In the genomic region with DNA sequence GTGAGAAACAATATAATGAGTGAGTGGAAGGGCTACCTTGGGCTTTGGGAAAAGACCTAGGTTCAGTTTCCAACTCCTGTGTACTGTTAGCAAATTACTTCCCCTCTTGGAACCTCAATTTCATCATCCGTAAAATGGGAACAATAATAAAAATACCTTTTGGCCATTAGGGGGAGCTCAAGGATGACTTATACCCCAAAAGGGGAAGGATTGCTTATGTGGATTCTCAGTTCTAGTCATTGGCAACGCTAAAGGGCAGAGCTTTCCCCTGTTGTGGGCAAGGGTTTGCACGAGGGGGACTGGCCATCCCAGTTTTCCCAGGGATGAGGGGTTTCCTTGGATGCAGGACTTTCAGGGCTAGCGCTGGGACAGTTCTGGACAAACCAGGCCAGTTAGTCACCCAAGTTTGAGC, we compare ENCODE assay signal across 8 cellular contexts. TPM values are rescaled to one million over a fixed set of nuclear protein-coding genes. Genes with fewer than 3 reads are reported as not detected.
DNase-seq lines count a peak whose midpoint lies in the region; ATAC-seq and TF ChIP-seq lines count a peak whose summit lies in the region.

No MANE protein-coding gene starts in this region.

- no peaks in the 10 kb centered on the region for H3K27me3 ChIP-seq in thyroid gland

- peaks cover 5 to 7% of the 10 kb centered on the region in 2 donors for H3K4me1 ChIP-seq in thyroid gland

- DNase-seq in ACHN = peak; percentile 50
- peak; percentile 39 for DNase-seq in GDM1 (lab: John Stamatoyannopoulos, UW)
- peak; percentile 69 for DNase-seq in OCI-M1 (lab: John Stamatoyannopoulos, UW)
- DNase-seq in dermis microvascular lymphatic vessel endothelial cell (ENCODE audit: low read depth in 2 of 2) = peak; percentile 11 to 40
- peak; percentile 58 for DNase-seq in naive B cell
- DNase-seq in thyroid gland = no peak

- H3K4me3 Mint-ChIP-seq in naive B cell = peak overlapping the region in 1 of 8 donors; percentile 74

- H3K4me1 Mint-ChIP-seq in naive B cell = peaks cover 23 to 31% (median 25%) of the 10 kb centered on the region in 3 donors

- peak in 1 of 6 experiments; percentile 22 for TF ChIP-seq CTCF in thyroid gland (IDR thresholded peaks at IDR 0.05)

- no peaks in the 10 kb centered on the region for H3K9me3 Mint-ChIP-seq in naive B cell

- H3K27ac ChIP-seq in thyroid gland = no peak overlapping the region

- H3K27ac Mint-ChIP-seq in naive B cell = no peak overlapping the region

- H3K27me3 Mint-ChIP-seq in naive B cell = no peaks in the 10 kb centered on the region

- WGBS in thyroid gland, 2 donors = 25 to 26% methylated on average over 4 of the region's 4 CpGs

- in situ Hi-C loops in ACHN (cut with HindIII; ENCODE audit: low pct_ligation_motif_present, low pct_unique_long_range_greater_than_20kb, low sequenced_read_pairs) = no loop called here

- TF ChIP-seq POLR2A in thyroid gland (IDR thresholded peaks at IDR 0.05) = no peak

- H3K9me3 ChIP-seq in thyroid gland = no peaks in the 10 kb centered on the region

- no peaks in the 10 kb centered on the region for H3K36me3 Mint-ChIP-seq in naive B cell

- H3K4me3 ChIP-seq in thyroid gland (replicated peaks in 1 of 3) = no peak overlapping the region

- ATAC-seq in HG03342 (IDR thresholded peaks at IDR 0.05; ENCODE audit: unreplicated experiment) = peak; percentile 34
- peak in 1 of 2 donors; percentile 22 for ATAC-seq in naive B cell (ENCODE audit: low read depth in 2 of 2)
- ATAC-seq in HG02610 (IDR thresholded peaks at IDR 0.05; ENCODE audit: unreplicated experiment) = no peak

- no peaks in the 10 kb centered on the region for H3K36me3 ChIP-seq in thyroid gland

- intact Hi-C loops in thyroid gland (cut with DNase I) = no loop called here

RNA-seq across cellular contexts. Expression of a gene that starts 3.1 kb away (rescaled TPM):
- total RNA-seq in dermis microvascular lymphatic vessel endothelial cell (12.8 and 34.6 TPM in 2 replicates), thyroid gland (10 to 100 TPM; 43.5 to 52.6 (median 51.0) TPM)
- 100 to 1,000 TPM in 5 of 6 donors, 10 to 100 TPM in 1; 98.1 to 107 (median 104) TPM for polyA plus RNA-seq in naive B cell (ENCODE audit: low read depth in 6 of 6)

RNA-seq across cellular contexts. Expression of a gene that starts 3.8 kb away (rescaled TPM):
- total RNA-seq in dermis microvascular lymphatic vessel endothelial cell = 5.1 and 5.4 TPM in 2 replicates
- polyA plus RNA-seq in naive B cell (ENCODE audit: low read depth in 6 of 6) = 1 to 10 TPM in 4 of 6 donors, under 1 TPM in 1, not detected in 1; 0.97 to 4.9 (median 1.9) TPM
- 10 to 100 TPM in 1 of 4 donors, 1 to 10 TPM in 3; 4.7 to 11.5 (median 6.0) TPM for total RNA-seq in thyroid gland

Comparison
In these comparisons a context has a peak if more than half of its experiments do, and no peak if none do; other contexts are left out.
1. DNase-seq: peak in ACHN (single experiment), GDM1 (single experiment), OCI-M1 (single experiment), dermis microvascular lymphatic vessel endothelial cell (2 of 2) and naive B cell (single experiment); none in thyroid gland (0 of 2).